ENCODE assay signal across 8 cellular contexts in the genomic region with DNA sequence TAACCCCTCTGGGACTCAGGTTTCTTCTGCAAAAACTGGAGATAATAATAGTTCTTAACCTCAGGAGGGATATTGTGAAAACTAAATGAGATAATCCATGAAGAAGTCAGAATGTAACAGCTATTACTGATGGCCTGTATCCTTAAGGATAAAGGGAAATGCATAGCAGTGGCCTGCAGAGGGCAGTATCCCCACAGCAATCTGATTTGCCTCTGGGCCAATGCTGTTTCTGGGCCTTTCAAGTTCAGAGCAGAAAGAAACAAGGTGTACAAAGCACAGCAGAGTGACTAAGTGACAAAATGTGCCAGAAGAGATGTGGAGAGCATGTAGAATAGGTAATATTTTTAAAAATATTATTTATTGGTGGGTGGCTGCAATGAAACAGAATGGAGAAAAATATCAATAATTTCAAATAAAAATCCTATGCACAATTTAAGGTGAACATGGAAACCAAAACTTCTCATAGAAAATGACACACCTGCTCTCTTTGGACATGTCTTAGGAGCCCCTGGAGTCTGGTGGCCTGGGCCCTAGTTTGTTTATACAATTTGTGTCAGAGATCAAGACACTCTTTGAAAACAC.
DNase-seq lines count a peak whose midpoint lies in the region; ATAC-seq lines count a peak whose summit lies in the region.

No MANE protein-coding gene starts in this region.

- H3K9ac ChIP-seq in mesenchymal stem cell (ENCODE audit: low read length), result no peak overlapping the region

- no peaks in the 10 kb centered on the region for H3K4me1 Mint-ChIP-seq in activated CD8-positive, alpha-beta T cell treated with anti-CD3 and anti-CD28 coated beads, Interleukin-2, amount 10 ng/mL, durations not matched to agents 7 days and 5 days (ENCODE audit: low read depth)
- no peaks in the 10 kb centered on the region for H3K4me1 Mint-ChIP-seq in effector memory CD8-positive, alpha-beta T cell (ENCODE audit: low read depth in 2 of 2)

- no peak overlapping the region for H3K18ac ChIP-seq in mesenchymal stem cell (ENCODE audit: low read depth in 1 of 2, low read length in 2 of 2)

- H2BK120ac ChIP-seq in mesenchymal stem cell (ENCODE audit: low read depth, low read length), result no peak overlapping the region

- no peak overlapping the region for H2AK5ac ChIP-seq in mesenchymal stem cell (ENCODE audit: low read length, severe bottlenecking)

- CTCF ChIA-PET in activated CD8-positive, alpha-beta T cell treated with anti-CD3 and anti-CD28 coated beads, Interleukin-2, amount 10 ng/mL, durations not matched to agents 7 days and 5 days (lab: Charles Lee), result interaction anchor here (0.5 to 4.6 kb wide), 21 partner anchors 11 to 863 kb away, joined by 3 to 50 read pairs (median 4); no protein-coding TSS in a partner anchor

- H3K27ac Mint-ChIP-seq in activated CD8-positive, alpha-beta T cell treated with anti-CD3 and anti-CD28 coated beads, Interleukin-2, amount 10 ng/mL, durations not matched to agents 7 days and 5 days, result no peak overlapping the region
- no peak overlapping the region for H3K27ac Mint-ChIP-seq in effector memory CD8-positive, alpha-beta T cell

- H3K4me3 Mint-ChIP-seq in activated CD8-positive, alpha-beta T cell treated with anti-CD3 and anti-CD28 coated beads, Interleukin-2, amount 10 ng/mL, durations not matched to agents 7 days and 5 days, result no peak overlapping the region
- no peak overlapping the region for H3K4me3 Mint-ChIP-seq in effector memory CD8-positive, alpha-beta T cell

- no peaks in the 10 kb centered on the region for H3K27me3 ChIP-seq in mesenchymal stem cell (ENCODE audit: control insufficient read depth in 1 of 2, insufficient read depth in 1 of 2, low read length in 2 of 2)

- H3K4me2 ChIP-seq in mesenchymal stem cell (ENCODE audit: low read length, poor library complexity, severe bottlenecking), result no peak overlapping the region

- ATAC-seq in HG03442 (IDR thresholded peaks at IDR 0.05; ENCODE audit: unreplicated experiment) (peak; percentile 47), GM18517 (IDR thresholded peaks at IDR 0.05; ENCODE audit: unreplicated experiment) (no peak)
- ATAC-seq in activated CD8-positive, alpha-beta T cell treated with anti-CD3 and anti-CD28 coated beads, Interleukin-2, amount 10 ng/mL, durations not matched to agents 7 days and 5 days, result peak; percentile 76
- ATAC-seq in effector memory CD8-positive, alpha-beta T cell (replicated peaks), result peak; percentile 54

- no peaks in the 10 kb centered on the region for H3K79me1 ChIP-seq in mesenchymal stem cell (replicated peaks; ENCODE audit: low read length, poor library complexity, severe bottlenecking)

- DNase-seq in ELF-1 (ENCODE audit: low read depth, low spot score) (peak; percentile 77), NCI-H748 treated with DMSO at 0.1 percent for 48 hours (lab: John Stamatoyannopoulos, UW) (peak; percentile 77), mesenchymal stem cell (peak; percentile 70)
- DNase-seq in activated CD8-positive, alpha-beta T cell treated with anti-CD3 and anti-CD28 coated beads, Interleukin-2, amount 10 ng/mL, durations not matched to agents 7 days and 5 days, result peak; percentile 75
- DNase-seq in effector memory CD8-positive, alpha-beta T cell, result peak; percentile 51 to 62 (median 51)
- DNase-seq in stimulated activated CD8-positive, alpha-beta memory T cell treated with anti-CD3 and anti-CD28 coated beads, Interleukin-2, amount 100 ng/mL, for 48 hours (ENCODE audit: low read depth in 2 of 2), result peak; percentile 26 to 53

- H2BK15ac ChIP-seq in mesenchymal stem cell (ENCODE audit: low read depth, poor library complexity, severe bottlenecking), result no peak overlapping the region

- no peak overlapping the region for H3K4ac ChIP-seq in mesenchymal stem cell (ENCODE audit: low read depth in 1 of 2, low read length in 2 of 2)

- H3K36me3 Mint-ChIP-seq in activated CD8-positive, alpha-beta T cell treated with anti-CD3 and anti-CD28 coated beads, Interleukin-2, amount 10 ng/mL, durations not matched to agents 7 days and 5 days (ENCODE audit: low read depth), result no peaks in the 10 kb centered on the region
- no peaks in the 10 kb centered on the region for H3K36me3 Mint-ChIP-seq in effector memory CD8-positive, alpha-beta T cell (ENCODE audit: insufficient read depth)

- no peak overlapping the region for H2AFZ ChIP-seq in mesenchymal stem cell (ENCODE audit: low read depth, low read length)

- H3K4me3 ChIP-seq in mesenchymal stem cell (ENCODE audit: insufficient read depth in 1 of 2, low read depth in 1 of 2, low read length in 2 of 2), result no peak overlapping the region

- no peaks in the 10 kb centered on the region for H3K9me3 ChIP-seq in mesenchymal stem cell (ENCODE audit: control insufficient read depth, low read length)

- H2BK12ac ChIP-seq in mesenchymal stem cell (ENCODE audit: low read length in 2 of 2), result no peak overlapping the region

- no peak overlapping the region for H3K23ac ChIP-seq in mesenchymal stem cell (ENCODE audit: low read length in 2 of 2)

- peaks cover 13% of the 10 kb centered on the region for H3K4me1 ChIP-seq in mesenchymal stem cell (ENCODE audit: control insufficient read depth, insufficient read depth, low read depth, low read length)

- H3K27ac ChIP-seq in mesenchymal stem cell (ENCODE audit: low read length, poor library complexity, severe bottlenecking), result no peak overlapping the region

- H4K91ac ChIP-seq in mesenchymal stem cell (ENCODE audit: low read length), result no peak overlapping the region

- POLR2A ChIA-PET in activated CD8-positive, alpha-beta T cell treated with anti-CD3 and anti-CD28 coated beads, Interleukin-2, amount 10 ng/mL, durations not matched to agents 7 days and 5 days (lab: Charles Lee), result interaction anchor here (0.7 kb wide), 1 partner anchor 425 kb away, joined by 3 read pairs; no protein-coding TSS in a partner anchor

- H2BK5ac ChIP-seq in mesenchymal stem cell (ENCODE audit: low read depth, low read length, poor library complexity, severe bottlenecking), result no peak overlapping the region

- no peaks in the 10 kb centered on the region for H3K36me3 ChIP-seq in mesenchymal stem cell (ENCODE audit: control insufficient read depth in 1 of 2, insufficient read depth in 2 of 2, low read depth in 1 of 2, low read length in 2 of 2)

- H3K14ac ChIP-seq in mesenchymal stem cell (ENCODE audit: low read length in 2 of 2), result no peak overlapping the region

- H3K9me3 Mint-ChIP-seq in activated CD8-positive, alpha-beta T cell treated with anti-CD3 and anti-CD28 coated beads, Interleukin-2, amount 10 ng/mL, durations not matched to agents 7 days and 5 days (ENCODE audit: insufficient read depth), result no peaks in the 10 kb centered on the region
- no peaks in the 10 kb centered on the region for H3K9me3 Mint-ChIP-seq in effector memory CD8-positive, alpha-beta T cell

- no peak overlapping the region for H4K8ac ChIP-seq in mesenchymal stem cell (ENCODE audit: low read length)

- H3K27me3 Mint-ChIP-seq in activated CD8-positive, alpha-beta T cell treated with anti-CD3 and anti-CD28 coated beads, Interleukin-2, amount 10 ng/mL, durations not matched to agents 7 days and 5 days (ENCODE audit: low read depth), result peaks cover 3% of the 10 kb centered on the region
- peaks cover 0 to 7% of the 10 kb centered on the region in 2 donors for H3K27me3 Mint-ChIP-seq in effector memory CD8-positive, alpha-beta T cell
